In genomic region chrX:129654652-129655546, GRCh38 we compare ENCODE assay signal across 8 cellular contexts. TPM values are rescaled to one million over a fixed set of nuclear protein-coding genes. Genes with fewer than 3 reads are reported as not detected.
DNase-seq lines count a peak whose midpoint lies in the region; ATAC-seq and TF ChIP-seq lines count a peak whose summit lies in the region.

Gene APLN, minus strand, starts transcription at chrX:129654956. Its CDS starts 326 bp downstream, at chrX:129654630.

- H3K27ac ChIP-seq in RWPE2 (ENCODE audit: poor library complexity, severe bottlenecking) (no peak within 1 kb of the TSS), dorsolateral prefrontal cortex (peak within 1 kb of the TSS in 21 of 59 donors; percentile 13 to 63 (median 27)), lung (ENCODE audit: low read depth in 1 of 2, low read length in 1 of 2) (no peak within 1 kb of the TSS), suprapubic skin (no peak within 1 kb of the TSS)

- no peak for TF ChIP-seq POLR2A in suprapubic skin (IDR thresholded peaks at IDR 0.05)

- peak; percentile 43 to 65 for ATAC-seq in activated CD4-positive, CD25-positive, alpha-beta regulatory T cell treated with anti-CD3 and anti-CD28 coated beads, Interleukin-2, amount 50 U/mL, for 24 hours
- ATAC-seq in HG02973 (IDR thresholded peaks at IDR 0.05; ENCODE audit: unreplicated experiment), result peak; percentile 44
- ATAC-seq in RWPE2 (ENCODE audit: low read depth), result peak; percentile 67
- peak; percentile 61 for ATAC-seq in lung (ENCODE audit: insufficient read depth, low FRiP score)
- no peak for ATAC-seq in HG03025 (IDR thresholded peaks at IDR 0.05; ENCODE audit: low FRiP score, unreplicated experiment)

- no peak for TF ChIP-seq EP300 in suprapubic skin (IDR thresholded peaks at IDR 0.05)

- no peaks in the 10 kb centered on the region for H3K36me3 ChIP-seq in RWPE2 (ENCODE audit: low read depth)
- no peaks in the 10 kb centered on the region for H3K36me3 ChIP-seq in lung (ENCODE audit: control insufficient read depth in 2 of 2, insufficient read depth in 2 of 2, low read length in 2 of 2)
- H3K36me3 ChIP-seq in suprapubic skin, result no peaks in the 10 kb centered on the region

- H3K4me1 ChIP-seq in RWPE2 (ENCODE audit: insufficient read depth, poor library complexity, severe bottlenecking) (no peaks in the 10 kb centered on the region), lung (ENCODE audit: control insufficient read depth in 2 of 2, insufficient read depth in 2 of 2, low read length in 2 of 2) (no peaks in the 10 kb centered on the region), suprapubic skin (peaks cover 17% of the 10 kb centered on the region)

- 0 to 29% methylated on average over 4 to 67 of the region's 67 CpGs for WGBS in lung, 2 donors
- WGBS in suprapubic skin, result 32% methylated on average over 18 of the region's 67 CpGs

- intact Hi-C loops in dorsolateral prefrontal cortex (cut with DNase I), result loop anchor here in 1 of 2 donors (5.0 kb wide), 1 partner anchor 72 kb away; no protein-coding TSS in a partner anchor

- H3K27me3 ChIP-seq in RWPE2 (ENCODE audit: insufficient read depth, poor library complexity, severe bottlenecking), result no peaks in the 10 kb centered on the region
- H3K27me3 ChIP-seq in dorsolateral prefrontal cortex, result peaks cover 0 to 81% (median 10%) of the 10 kb centered on the region in 45 donors
- H3K27me3 ChIP-seq in lung (ENCODE audit: control insufficient read depth, insufficient read depth), result no peaks in the 10 kb centered on the region
- H3K27me3 ChIP-seq in suprapubic skin, result no peaks in the 10 kb centered on the region

- no peak for DNase-seq in activated CD4-positive, CD25-positive, alpha-beta regulatory T cell treated with anti-CD3 and anti-CD28 coated beads, Interleukin-2, amount 50 U/mL, for 72 hours
- DNase-seq in RWPE2 (ENCODE audit: low spot score) (no peak), dorsolateral prefrontal cortex (peak in 7 of 10 donors; percentile 41 to 66 (median 58)), lung (ENCODE audit: low spot score) (no peak), suprapubic skin (ENCODE audit: low spot score in 2 of 2) (no peak)

- H3K9me3 ChIP-seq in RWPE2 (ENCODE audit: severe bottlenecking), result no peaks in the 10 kb centered on the region
- peaks cover 0 to 7% of the 10 kb centered on the region in 2 donors for H3K9me3 ChIP-seq in lung (ENCODE audit: control insufficient read depth in 2 of 2, insufficient read depth in 1 of 2, low read length in 1 of 2)
- no peaks in the 10 kb centered on the region for H3K9me3 ChIP-seq in suprapubic skin

- TF ChIP-seq CTCF in RWPE2 (IDR thresholded peaks at IDR 0.05; ENCODE audit: poor library complexity, severe bottlenecking), result no peak
- TF ChIP-seq CTCF in dorsolateral prefrontal cortex (IDR thresholded peaks at IDR 0.05 in 54 of 56, conservative IDR thresholded peaks at IDR 0.05 in 2 of 56; ENCODE audit: low read depth in 1 of 56, partially characterized antibody in 56 of 56), result peak in 1 of 56 donors; percentile 8
- no peak for TF ChIP-seq CTCF in lung (IDR thresholded peaks at IDR 0.05; ENCODE audit: control extremely low read depth, extremely low read depth)
- TF ChIP-seq CTCF in suprapubic skin (IDR thresholded peaks at IDR 0.05), result no peak

- peak within 1 kb of the TSS; percentile 40 for H3K4me3 ChIP-seq in RWPE2 (ENCODE audit: severe bottlenecking)
- peak within 1 kb of the TSS; percentile 26 to 71 (median 55) for H3K4me3 ChIP-seq in dorsolateral prefrontal cortex
- no peak within 1 kb of the TSS for H3K4me3 ChIP-seq in lung
- peak within 1 kb of the TSS; percentile 54 for H3K4me3 ChIP-seq in suprapubic skin

RNA-seq across cellular contexts. Expression of gene APLN, which starts in this region (rescaled TPM):
- 10 to 100 TPM in 103 of 120 experiments, 1 to 10 TPM in 17; 3.5 to 69.1 (median 14.9) TPM for total RNA-seq in dorsolateral prefrontal cortex
- 1 to 10 TPM; 1.8 to 3.9 TPM for total RNA-seq in lung
- 10 to 100 TPM in 1 of 2 donors, 1 to 10 TPM in 1; 7.5 to 10.4 TPM for polyA plus RNA-seq in lung
- total RNA-seq in suprapubic skin, result under 1 TPM; 0.13 to 0.38 (median 0.29) TPM

Comparison
In these comparisons a context has a peak if more than half of its experiments do, and no peak if none do; other contexts are left out.
1. DNase-seq: peak in dorsolateral prefrontal cortex (7 of 10); none in activated CD4-positive, CD25-positive, alpha-beta regulatory T cell treated with anti-CD3 and anti-CD28 coated beads, Interleukin-2, amount 50 U/mL, for 72 hours (single experiment), RWPE2 (single experiment), lung (single experiment) and suprapubic skin (0 of 2).